Comparison of ENCODE assay signal across 1 cellular context in genomic region chr1:154963643-154964042, GRCh38.
A peak's percentile ranks its signal among the peaks of the same experiment; 100 is the strongest.
TF ChIP-seq lines count a peak whose summit lies in the region.

No MANE protein-coding gene starts in this region.

TF ChIP-seq in K562, 482 proteins besides CTCF, POLR2A, EP300 and RAD21 (continues in another document):
- TF ChIP-seq MYC (IDR thresholded peaks at IDR 0.05; ENCODE audit: low read depth, low read length) (0 out of 2 replicates have a peak, but pooled peaks have one; percentile 37), MYC (CRISPR knock-in tag; IDR thresholded peaks at IDR 0.05; ENCODE audit: borderline replicate concordance, low read depth) (no peak), ATF7 (IDR thresholded peaks at IDR 0.05) (no peak), ZNF217 (CRISPR knock-in tag; IDR thresholded peaks at IDR 0.05) (no peak), CUX1 (CRISPR knock-in tag; IDR thresholded peaks at IDR 0.05) (no peak), GTF3C2 (IDR thresholded peaks at IDR 0.05; ENCODE audit: borderline replicate concordance, extremely low read depth, insufficient read length) (no peak), GTF2A2 (tag; IDR thresholded peaks at IDR 0.05) (no peak), SNAPC5 (CRISPR knock-in tag; IDR thresholded peaks at IDR 0.05) (no peak), THAP7 (CRISPR knock-in tag; IDR thresholded peaks at IDR 0.05) (no peak), ZNF174 (CRISPR knock-in tag; IDR thresholded peaks at IDR 0.05) (no peak), FOXP1 (CRISPR knock-in tag; IDR thresholded peaks at IDR 0.05) (no peak), ZNF274 (IDR thresholded peaks at IDR 0.05; ENCODE audit: borderline replicate concordance, low read depth, low read length) (no peak), DEAF1 (CRISPR knock-in tag; IDR thresholded peaks at IDR 0.05) (no peak), SUPT5H (IDR thresholded peaks at IDR 0.05) (no peak), TRIM28 (IDR thresholded peaks at IDR 0.05) (no peak), ZNF592 (IDR thresholded peaks at IDR 0.05) (no peak; the same call in 1 of the 2 replicates), ZNF232 (CRISPR knock-in tag; IDR thresholded peaks at IDR 0.05) (no peak), ZNF436 (CRISPR knock-in tag; IDR thresholded peaks at IDR 0.05) (no peak), BRD4 (IDR thresholded peaks at IDR 0.05) (no peak), TGIF2 (CRISPR knock-in tag; IDR thresholded peaks at IDR 0.05) (no peak), TCF3 (CRISPR knock-in tag; IDR thresholded peaks at IDR 0.05) (peak; percentile 85), L3MBTL2 (IDR thresholded peaks at IDR 0.05) (0 out of 2 replicates have a peak, but pooled peaks have one; percentile 17), RAD51 (IDR thresholded peaks at IDR 0.05; ENCODE audit: borderline replicate concordance, low read depth) (no peak), HMGXB4 (CRISPR knock-in tag; IDR thresholded peaks at IDR 0.05) (no peak), POLR2AphosphoS2 (IDR thresholded peaks at IDR 0.05; ENCODE audit: low read length) (no peak; the same call in 1 of the 2 replicates), E2F8 (IDR thresholded peaks at IDR 0.05; ENCODE audit: low read depth, partially characterized antibody) (no peak), ZNF175 (CRISPR knock-in tag; IDR thresholded peaks at IDR 0.05; ENCODE audit: low read depth) (no peak), NFIC (IDR thresholded peaks at IDR 0.05) (no peak), ZBTB33 (CRISPR knock-in tag; IDR thresholded peaks at IDR 0.05) (no peak), HNRNPUL1 (IDR thresholded peaks at IDR 0.05; ENCODE audit: low read length) (no peak), PTBP1 (IDR thresholded peaks at IDR 0.05; ENCODE audit: low read depth, low read length) (no peak), ETV6 (IDR thresholded peaks at IDR 0.05; ENCODE audit: borderline replicate concordance in 1 of 2, low read depth in 2 of 2, low read length in 1 of 2) (no peak), ETV6 (CRISPR knock-in tag; IDR thresholded peaks at IDR 0.05; ENCODE audit: borderline replicate concordance) (no peak), HLTF (IDR thresholded peaks at IDR 0.05) (no peak), MNT (conservative IDR thresholded peaks at IDR 0.05) (peak in 1 of 2 experiments; percentile 42; a peak in 2 of 4 replicates)
